1 cellular context compared by ENCODE assay signal in the genomic region with DNA sequence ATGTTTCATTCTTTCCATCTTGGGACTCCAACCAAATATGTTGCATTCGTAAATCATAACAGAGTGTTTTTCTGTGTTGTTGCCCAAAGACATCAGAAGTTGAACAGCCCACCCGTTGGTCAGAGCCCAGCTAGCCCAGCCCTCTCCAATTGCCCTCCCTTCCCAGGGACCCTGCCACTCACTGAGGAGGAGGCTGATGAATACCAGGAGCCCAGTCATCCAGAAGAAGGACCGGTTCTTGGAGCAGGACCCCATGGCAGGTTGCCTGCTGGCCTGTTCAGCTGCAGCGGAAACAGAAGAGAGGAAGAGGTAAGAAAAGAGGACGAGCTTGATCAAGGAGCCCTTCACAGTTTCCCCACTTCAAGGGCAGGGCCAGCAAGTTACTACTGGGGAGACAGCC.
TF ChIP-seq lines count a peak whose summit lies in the region.

No MANE protein-coding gene starts in this region.

TF ChIP-seq in WTC11, 78 proteins besides CTCF, POLR2A, EP300 and RAD21 (continued from another document):
- TF ChIP-seq AR (CRISPR knock-in tag; IDR thresholded peaks at IDR 0.05), result no peak
